ENCODE assay signal across 9 cellular contexts in genomic region chr6:45436544-45437440, GRCh38. TPM values are rescaled to one million over a fixed set of nuclear protein-coding genes. Genes with fewer than 3 reads are reported as not detected.
A peak's percentile ranks its signal among the peaks of the same experiment; 100 is the strongest.
DNase-seq lines count a peak whose midpoint lies in the region; ATAC-seq and TF ChIP-seq lines count a peak whose summit lies in the region.
"Had no signal": no experiment of that assay in that cellular context is flagged by ENCODE, and none has a peak within 500 bp of the region (broad histone marks: within the 10 kb centered on the region; RNA-seq: fewer than 3 reads in every experiment).

No MANE protein-coding gene starts in this region.

- no peaks in the 10 kb centered on the region for H3K9me3 Mint-ChIP-seq in activated naive CD4-positive, alpha-beta T cell treated with anti-CD3 and anti-CD28 coated beads, Interleukin-2, amount 50 U/mL, for 24 hours
- H3K9me3 Mint-ChIP-seq: brain had no signal

- no peaks in the 10 kb centered on the region for H3K27me3 Mint-ChIP-seq in activated naive CD4-positive, alpha-beta T cell treated with anti-CD3 and anti-CD28 coated beads, Interleukin-2, amount 50 U/mL, for 24 hours

- 27 to 39% methylated on average over 7 of the region's 7 CpGs for WGBS in lung, 2 donors

- no peaks in the 10 kb centered on the region for H3K9me3 ChIP-seq in lung (ENCODE audit: control insufficient read depth in 2 of 2, insufficient read depth in 1 of 2, low read length in 1 of 2)

- ATAC-seq in lung (ENCODE audit: insufficient read depth, low FRiP score) (peak; percentile 42), HG03354 (IDR thresholded peaks at IDR 0.05; ENCODE audit: poor library complexity, severe bottlenecking, unreplicated experiment) (no peak)

- no peaks in the 10 kb centered on the region for H3K36me3 ChIP-seq in lung (ENCODE audit: control insufficient read depth in 2 of 2, insufficient read depth in 2 of 2, low read length in 2 of 2)

- no peak for TF ChIP-seq CTCF in HL-60 (IDR thresholded peaks at IDR 0.05; ENCODE audit: insufficient read depth, low read length)
- TF ChIP-seq CTCF in lung (IDR thresholded peaks at IDR 0.05; ENCODE audit: control extremely low read depth, extremely low read depth): no peak

- H3K36me3 Mint-ChIP-seq in activated naive CD4-positive, alpha-beta T cell treated with anti-CD3 and anti-CD28 coated beads, Interleukin-2, amount 50 U/mL, for 24 hours: no peaks in the 10 kb centered on the region
- H3K36me3 Mint-ChIP-seq: brain had no signal

- peaks cover 0 to 13% of the 10 kb centered on the region in 2 donors for H3K4me1 ChIP-seq in lung (ENCODE audit: control insufficient read depth in 2 of 2, insufficient read depth in 2 of 2, low read length in 2 of 2)

- DNase-seq in Daoy (ENCODE audit: low read depth): peak; percentile 85
- DNase-seq in HL-60 (ENCODE audit: low read depth in 1 of 2, low spot score in 1 of 2): peak; percentile 70 to 72
- DNase-seq in lung (ENCODE audit: low spot score): no peak
- no peak for DNase-seq in DMS53 (lab: John Stamatoyannopoulos, UW)
- no peak for DNase-seq in DMS53 treated with DMSO at 0.1 percent for 48 hours (lab: John Stamatoyannopoulos, UW; ENCODE audit: unreplicated experiment)
- no peak for DNase-seq in posterior cingulate gyrus

- peak overlapping the region; percentile 54 for H3K4me3 Mint-ChIP-seq in activated naive CD4-positive, alpha-beta T cell treated with anti-CD3 and anti-CD28 coated beads, Interleukin-2, amount 50 U/mL, for 24 hours

- H3K27ac ChIP-seq in HL-60 (replicated peaks) (peak overlapping the region; percentile 84), lung (ENCODE audit: low read depth in 1 of 2, low read length in 1 of 2) (peak overlapping the region in 1 of 2 donors; percentile 33)

- peak overlapping the region; percentile 77 for H3K27ac Mint-ChIP-seq in activated naive CD4-positive, alpha-beta T cell treated with anti-CD3 and anti-CD28 coated beads, Interleukin-2, amount 50 U/mL, for 24 hours

- H3K4me3 ChIP-seq in HL-60 (replicated peaks; ENCODE audit: insufficient read depth, low read length): no peak overlapping the region
- H3K4me3 ChIP-seq in lung: no peak overlapping the region

- peaks cover 56% of the 10 kb centered on the region for H3K4me1 Mint-ChIP-seq in activated naive CD4-positive, alpha-beta T cell treated with anti-CD3 and anti-CD28 coated beads, Interleukin-2, amount 50 U/mL, for 24 hours

- intact Hi-C loops in posterior cingulate gyrus (cut with DNase I): no loop called here

- H3K27me3 ChIP-seq in HL-60 (ENCODE audit: insufficient read depth, poor library complexity, severe bottlenecking): no peaks in the 10 kb centered on the region
- no peaks in the 10 kb centered on the region for H3K27me3 ChIP-seq in lung (ENCODE audit: control insufficient read depth, insufficient read depth)

RNA-seq across cellular contexts. Expression of gene SUPT3H, which starts 59.1 kb away (rescaled TPM):
- 35.8 and 49.7 TPM in 2 replicates for total RNA-seq in Daoy (2014; rRNA removed; shearing (Covaris generic))
- total RNA-seq in lung: 10 to 100 TPM in 1 of 2 donors, 1 to 10 TPM in 1; 6.8 to 17.4 TPM
- polyA plus RNA-seq in lung: 1 to 10 TPM; 5.2 to 9.6 TPM

Comparison
In these comparisons a context has a peak if more than half of its experiments do, and no peak if none do; other contexts are left out.
1. DNase-seq: peak in Daoy (single experiment) and HL-60 (2 of 2); none in lung (single experiment), DMS53 (single experiment), DMS53 treated with DMSO at 0.1 percent for 48 hours (single experiment) and posterior cingulate gyrus (0 of 10).